Comparison of ENCODE assay signal across 24 cellular contexts in genomic region chr3:189778340-189778950, GRCh38.
DNase-seq lines count a peak whose midpoint lies in the region; ATAC-seq lines count a peak whose summit lies in the region.
"Had no signal": no experiment of that assay in that cellular context is flagged by ENCODE, and none has a peak within 500 bp of the region (broad histone marks: within the 10 kb centered on the region; RNA-seq: fewer than 3 reads in every experiment).

No MANE protein-coding gene starts in this region.

- no peak overlapping the region for H2BK5ac ChIP-seq in mesenchymal stem cell (ENCODE audit: low read depth, low read length, poor library complexity, severe bottlenecking)

- no peak overlapping the region for H3K23ac ChIP-seq in mesenchymal stem cell (ENCODE audit: low read length in 2 of 2)

- H3K4me1 Mint-ChIP-seq in activated T-helper 17 cell treated with anti-CD3 and anti-CD28 coated beads, Interleukin-2, amount 50 U/mL, for 72 hours = no peaks in the 10 kb centered on the region
- H3K4me1 Mint-ChIP-seq: activated CD4-positive, alpha-beta memory T cell treated with anti-CD3 and anti-CD28 coated beads, Interleukin-2, amount 10 ng/mL, durations not matched to agents 7 days and 5 days; activated naive CD4-positive, alpha-beta T cell treated with anti-CD3 and anti-CD28 coated beads, Interleukin-2, amount 10 ng/mL, durations not matched to agents 7 days and 5 days; central memory CD8-positive, alpha-beta T cell had no signal

- H3K4me1 ChIP-seq in mesenchymal stem cell (ENCODE audit: control insufficient read depth, insufficient read depth, low read depth, low read length) = no peaks in the 10 kb centered on the region
- H3K4me1 ChIP-seq: ascending aorta, SJCRH30, tibial nerve had no signal

- H3K27ac ChIP-seq in mesenchymal stem cell (ENCODE audit: low read length, poor library complexity, severe bottlenecking) = no peak overlapping the region
- H3K27ac ChIP-seq: ascending aorta, SJCRH30, tibial nerve had no signal

- no peak overlapping the region for H2AK5ac ChIP-seq in mesenchymal stem cell (ENCODE audit: low read length, severe bottlenecking)

- H3K27me3 Mint-ChIP-seq in activated T-helper 17 cell treated with anti-CD3 and anti-CD28 coated beads, Interleukin-2, amount 50 U/mL, for 72 hours = peaks cover 4% of the 10 kb centered on the region
- H3K27me3 Mint-ChIP-seq: activated CD4-positive, alpha-beta memory T cell treated with anti-CD3 and anti-CD28 coated beads, Interleukin-2, amount 10 ng/mL, durations not matched to agents 7 days and 5 days; activated naive CD4-positive, alpha-beta T cell treated with anti-CD3 and anti-CD28 coated beads, Interleukin-2, amount 10 ng/mL, durations not matched to agents 7 days and 5 days; central memory CD8-positive, alpha-beta T cell had no signal

- ATAC-seq in GM18502 (IDR thresholded peaks at IDR 0.05; ENCODE audit: poor library complexity, unreplicated experiment) (peak; percentile 58), GM19351 (IDR thresholded peaks at IDR 0.05; ENCODE audit: unreplicated experiment) (peak; percentile 82), HG03354 (IDR thresholded peaks at IDR 0.05; ENCODE audit: poor library complexity, severe bottlenecking, unreplicated experiment) (peak; percentile 58), GM18907 (IDR thresholded peaks at IDR 0.05; ENCODE audit: unreplicated experiment) (no peak), HG02759 (IDR thresholded peaks at IDR 0.05; ENCODE audit: unreplicated experiment) (no peak)
- peak; percentile 38 for ATAC-seq in activated T-helper 17 cell treated with anti-CD3 and anti-CD28 coated beads, Interleukin-2, amount 50 U/mL, for 72 hours (replicated peaks)
- ATAC-seq: PC-3; stimulated activated naive CD8-positive, alpha-beta T cell treated with anti-CD3 and anti-CD28 coated beads, Interleukin-15, Interleukin-2, amounts not matched to agents 100 U/mL and 50 U/mL, for 24 hours had no signal

- no peaks in the 10 kb centered on the region for H3K36me3 ChIP-seq in mesenchymal stem cell (ENCODE audit: control insufficient read depth in 1 of 2, insufficient read depth in 2 of 2, low read depth in 1 of 2, low read length in 2 of 2)
- H3K36me3 ChIP-seq: ascending aorta, MG63, SJCRH30, tibial nerve had no signal

- no peak overlapping the region for H4K91ac ChIP-seq in mesenchymal stem cell (ENCODE audit: low read length)

- H3K27me3 ChIP-seq in mesenchymal stem cell (ENCODE audit: control insufficient read depth in 1 of 2, insufficient read depth in 1 of 2, low read length in 2 of 2) = no peaks in the 10 kb centered on the region
- H3K27me3 ChIP-seq: ascending aorta, MG63, SJCRH30, tibial nerve had no signal

- H3K4me3 Mint-ChIP-seq in activated T-helper 17 cell treated with anti-CD3 and anti-CD28 coated beads, Interleukin-2, amount 50 U/mL, for 72 hours = no peak overlapping the region
- H3K4me3 Mint-ChIP-seq: activated CD4-positive, alpha-beta memory T cell treated with anti-CD3 and anti-CD28 coated beads, Interleukin-2, amount 10 ng/mL, durations not matched to agents 7 days and 5 days; activated naive CD4-positive, alpha-beta T cell treated with anti-CD3 and anti-CD28 coated beads, Interleukin-2, amount 10 ng/mL, durations not matched to agents 7 days and 5 days; central memory CD8-positive, alpha-beta T cell; H9 had no signal

- no peak overlapping the region for H3K9ac ChIP-seq in mesenchymal stem cell (ENCODE audit: low read length)

- no peak overlapping the region for H3K14ac ChIP-seq in mesenchymal stem cell (ENCODE audit: low read length in 2 of 2)

- H3K27ac Mint-ChIP-seq in activated T-helper 17 cell treated with anti-CD3 and anti-CD28 coated beads, Interleukin-2, amount 50 U/mL, for 72 hours = no peak overlapping the region
- H3K27ac Mint-ChIP-seq: activated CD4-positive, alpha-beta memory T cell treated with anti-CD3 and anti-CD28 coated beads, Interleukin-2, amount 10 ng/mL, durations not matched to agents 7 days and 5 days; activated naive CD4-positive, alpha-beta T cell treated with anti-CD3 and anti-CD28 coated beads, Interleukin-2, amount 10 ng/mL, durations not matched to agents 7 days and 5 days; H9 had no signal

- H2BK15ac ChIP-seq in mesenchymal stem cell (ENCODE audit: low read depth, poor library complexity, severe bottlenecking) = no peak overlapping the region

- H3K4ac ChIP-seq in mesenchymal stem cell (ENCODE audit: low read depth in 1 of 2, low read length in 2 of 2) = no peak overlapping the region

- no peaks in the 10 kb centered on the region for H3K36me3 Mint-ChIP-seq in activated T-helper 17 cell treated with anti-CD3 and anti-CD28 coated beads, Interleukin-2, amount 50 U/mL, for 72 hours (ENCODE audit: low read depth)
- H3K36me3 Mint-ChIP-seq: activated naive CD4-positive, alpha-beta T cell treated with anti-CD3 and anti-CD28 coated beads, Interleukin-2, amount 10 ng/mL, durations not matched to agents 7 days and 5 days had no signal

- H3K4me2 ChIP-seq in mesenchymal stem cell (ENCODE audit: low read length, poor library complexity, severe bottlenecking) = no peak overlapping the region

- no peak overlapping the region for H4K8ac ChIP-seq in mesenchymal stem cell (ENCODE audit: low read length)

- DNase-seq in mesenchymal stem cell (no peak), NCI-H82 (lab: John Stamatoyannopoulos, UW) (no peak)
- DNase-seq: activated CD4-positive, alpha-beta memory T cell treated with anti-CD3 and anti-CD28 coated beads, Interleukin-2, amount 10 ng/mL, durations not matched to agents 7 days and 5 days; activated naive CD4-positive, alpha-beta T cell treated with anti-CD3 and anti-CD28 coated beads, Interleukin-2, amount 10 ng/mL, durations not matched to agents 7 days and 5 days; foreskin melanocyte; H9; hypothalamus; islet precursor cell; MG63; NCI-H69; PC-3; SJCRH30; stimulated activated CD4-positive, alpha-beta T cell treated with anti-CD3 and anti-CD28 coated beads, Interleukin-2, amount 100 ng/mL, for 24 hours; stimulated activated naive CD8-positive, alpha-beta T cell treated with anti-CD3 and anti-CD28 coated beads, Interleukin-15, Interleukin-2, amounts not matched to agents 100 U/mL and 50 U/mL, for 24 hours had no signal

- H3K9me3 ChIP-seq in mesenchymal stem cell (ENCODE audit: control insufficient read depth, low read length) = no peaks in the 10 kb centered on the region
- H3K9me3 ChIP-seq: ascending aorta, MG63, SJCRH30, tibial nerve had no signal

- H3K9me3 Mint-ChIP-seq in activated T-helper 17 cell treated with anti-CD3 and anti-CD28 coated beads, Interleukin-2, amount 50 U/mL, for 72 hours = no peaks in the 10 kb centered on the region
- H3K9me3 Mint-ChIP-seq: activated CD4-positive, alpha-beta memory T cell treated with anti-CD3 and anti-CD28 coated beads, Interleukin-2, amount 10 ng/mL, durations not matched to agents 7 days and 5 days; central memory CD8-positive, alpha-beta T cell had no signal

- 100% methylated on average over 3 of the region's 5 CpGs for WGBS in mesenchymal stem cell

- no peak overlapping the region for H2BK12ac ChIP-seq in mesenchymal stem cell (ENCODE audit: low read length in 2 of 2)

- H2AFZ ChIP-seq in mesenchymal stem cell (ENCODE audit: low read depth, low read length) = no peak overlapping the region

- H2BK120ac ChIP-seq in mesenchymal stem cell (ENCODE audit: low read depth, low read length) = no peak overlapping the region

- no peak overlapping the region for H3K18ac ChIP-seq in mesenchymal stem cell (ENCODE audit: low read depth in 1 of 2, low read length in 2 of 2)

- no peaks in the 10 kb centered on the region for H3K79me1 ChIP-seq in mesenchymal stem cell (replicated peaks; ENCODE audit: low read length, poor library complexity, severe bottlenecking)

- no peak overlapping the region for H3K4me3 ChIP-seq in mesenchymal stem cell (ENCODE audit: insufficient read depth in 1 of 2, low read depth in 1 of 2, low read length in 2 of 2)
- H3K4me3 ChIP-seq: ascending aorta, lung, MG63, SJCRH30, tibial nerve had no signal

Comparison
In these comparisons a context has a peak if more than half of its experiments do, and no peak if none do; other contexts are left out.
1. ATAC-seq: peak in GM18502 (single experiment), GM19351 (single experiment), HG03354 (single experiment) and activated T-helper 17 cell treated with anti-CD3 and anti-CD28 coated beads, Interleukin-2, amount 50 U/mL, for 72 hours (single experiment); none in GM18907 (single experiment) and HG02759 (single experiment).